10 cellular contexts compared by ENCODE assay signal in genomic region chr2:40363631-40364030, GRCh38.
A peak's percentile ranks its signal among the peaks of the same experiment; 100 is the strongest.
DNase-seq lines count a peak whose midpoint lies in the region; ATAC-seq and TF ChIP-seq lines count a peak whose summit lies in the region.
"Had no signal": no experiment of that assay in that cellular context is flagged by ENCODE, and none has a peak within 500 bp of the region (broad histone marks: within the 10 kb centered on the region; RNA-seq: fewer than 3 reads in every experiment).

No MANE protein-coding gene starts in this region.

- 48% methylated on average over 6 of the region's 6 CpGs for WGBS in esophagus muscularis mucosa

- intact Hi-C loops in esophagus muscularis mucosa (cut with DNase I) (loop anchor here (10.0 kb wide), 1 partner anchor 119 kb away; no protein-coding TSS in a partner anchor), sciatic nerve (cut with DNase I) (no loop called here)

- peak overlapping the region; percentile 70 to 77 (median 72) for H3K27ac ChIP-seq in esophagus muscularis mucosa (replicated peaks in 1 of 4)

- peak; percentile 30 for ATAC-seq in GM18519 (IDR thresholded peaks at IDR 0.05; ENCODE audit: low FRiP score, unreplicated experiment)
- peak; percentile 58 for ATAC-seq in sciatic nerve
- no peak for ATAC-seq in GM21447 (IDR thresholded peaks at IDR 0.05; ENCODE audit: unreplicated experiment)
- ATAC-seq in HG02973 (IDR thresholded peaks at IDR 0.05; ENCODE audit: unreplicated experiment) = no peak
- no peak for ATAC-seq in GM21515 (IDR thresholded peaks at IDR 0.05; ENCODE audit: unreplicated experiment)
- ATAC-seq: activated CD4-positive, CD25-positive, alpha-beta regulatory T cell treated with anti-CD3 and anti-CD28 coated beads, Interleukin-2, amount 50 U/mL, for 24 hours had no signal

- TF ChIP-seq CTCF in esophagus muscularis mucosa (IDR thresholded peaks at IDR 0.05) = no peak

- no peaks in the 10 kb centered on the region for H3K9me3 ChIP-seq in esophagus muscularis mucosa

- no peak for TF ChIP-seq POLR2A in esophagus muscularis mucosa (IDR thresholded peaks at IDR 0.05; ENCODE audit: low read depth)

- TF ChIP-seq EP300 in esophagus muscularis mucosa (IDR thresholded peaks at IDR 0.05) = no peak

- no peaks in the 10 kb centered on the region for H3K36me3 ChIP-seq in esophagus muscularis mucosa

- no peaks in the 10 kb centered on the region for H3K27me3 ChIP-seq in esophagus muscularis mucosa

- H3K4me1 ChIP-seq in esophagus muscularis mucosa = peaks cover 31 to 55% (median 44%) of the 10 kb centered on the region in 4 donors

- DNase-seq in NCI-H345 (lab: John Stamatoyannopoulos, UW) = peak; percentile 32
- DNase-seq in esophagus muscularis mucosa (ENCODE audit: extremely low spot score) = no peak
- DNase-seq in sciatic nerve (ENCODE audit: low spot score) = no peak
- DNase-seq in NCI-H82 treated with DMSO at 0.1 percent for 48 hours (lab: John Stamatoyannopoulos, UW; ENCODE audit: unreplicated experiment) = no peak
- DNase-seq: activated naive CD8-positive, alpha-beta T cell treated with anti-CD3 and anti-CD28 coated beads, Interleukin-2, amount 10 ng/mL, durations not matched to agents 7 days and 5 days had no signal

- H3K4me3 ChIP-seq in esophagus muscularis mucosa = peak overlapping the region; percentile 36 to 48 (median 44)

Comparison
In these comparisons a context has a peak if more than half of its experiments do, and no peak if none do; other contexts are left out.
1. ATAC-seq: peak in GM18519 (single experiment) and sciatic nerve (single experiment); none in GM21447 (single experiment), HG02973 (single experiment) and GM21515 (single experiment).